ENCODE assay signal across 1 cellular context in the genomic region with DNA sequence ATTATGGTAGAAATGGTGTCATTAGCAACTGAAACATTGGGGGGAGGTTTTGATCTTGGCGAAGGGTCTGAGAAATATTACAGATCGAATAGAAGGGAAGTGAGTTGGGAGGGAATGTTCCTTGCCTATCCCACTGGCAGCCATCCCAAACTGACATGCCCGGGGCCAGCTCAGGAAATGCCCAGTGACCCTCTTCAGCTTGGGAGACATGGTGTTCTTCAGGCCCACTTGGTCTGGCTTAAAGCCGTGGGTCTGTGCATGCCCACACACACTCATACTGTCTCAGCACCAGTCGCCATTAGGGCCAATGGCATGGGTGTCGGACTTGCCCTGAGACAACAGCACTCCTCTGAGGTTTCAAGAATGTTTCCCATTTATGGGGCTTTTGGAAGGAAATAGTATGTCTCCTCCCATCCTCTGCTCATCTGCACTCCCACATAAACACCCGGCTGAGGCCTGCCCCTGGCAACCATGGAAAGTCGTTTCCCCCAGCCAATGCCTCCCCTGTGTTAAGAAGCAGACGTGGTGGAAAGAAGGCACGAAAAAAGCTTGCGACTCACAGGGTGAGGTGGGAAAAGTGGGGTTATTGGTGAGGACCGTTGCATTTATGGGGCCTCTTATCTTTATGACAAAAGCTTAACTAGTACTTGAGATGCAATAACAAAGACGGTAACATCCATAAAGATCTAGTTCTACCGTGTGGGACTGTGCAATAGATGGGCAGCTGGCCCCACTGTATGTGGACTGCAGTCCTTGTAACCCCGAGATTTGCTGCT.
TF ChIP-seq lines count a peak whose summit lies in the region.

No MANE protein-coding gene starts in this region.

TF ChIP-seq in IMR-90, 13 proteins besides CTCF, POLR2A, EP300 and RAD21 (continued from another document):
- TF ChIP-seq, protein P1, sequence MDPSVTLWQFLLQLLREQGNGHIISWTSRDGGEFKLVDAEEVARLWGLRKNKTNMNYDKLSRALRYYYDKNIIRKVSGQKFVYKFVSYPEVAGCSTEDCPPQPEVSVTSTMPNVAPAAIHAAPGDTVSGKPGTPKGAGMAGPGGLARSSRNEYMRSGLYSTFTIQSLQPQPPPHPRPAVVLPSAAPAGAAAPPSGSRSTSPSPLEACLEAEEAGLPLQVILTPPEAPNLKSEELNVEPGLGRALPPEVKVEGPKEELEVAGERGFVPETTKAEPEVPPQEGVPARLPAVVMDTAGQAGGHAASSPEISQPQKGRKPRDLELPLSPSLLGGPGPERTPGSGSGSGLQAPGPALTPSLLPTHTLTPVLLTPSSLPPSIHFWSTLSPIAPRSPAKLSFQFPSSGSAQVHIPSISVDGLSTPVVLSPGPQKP (IDR thresholded peaks at IDR 0.05; ENCODE audit: borderline replicate concordance, low read depth, low read length), result no peak
